12 cellular contexts compared by ENCODE assay signal in the genomic region with DNA sequence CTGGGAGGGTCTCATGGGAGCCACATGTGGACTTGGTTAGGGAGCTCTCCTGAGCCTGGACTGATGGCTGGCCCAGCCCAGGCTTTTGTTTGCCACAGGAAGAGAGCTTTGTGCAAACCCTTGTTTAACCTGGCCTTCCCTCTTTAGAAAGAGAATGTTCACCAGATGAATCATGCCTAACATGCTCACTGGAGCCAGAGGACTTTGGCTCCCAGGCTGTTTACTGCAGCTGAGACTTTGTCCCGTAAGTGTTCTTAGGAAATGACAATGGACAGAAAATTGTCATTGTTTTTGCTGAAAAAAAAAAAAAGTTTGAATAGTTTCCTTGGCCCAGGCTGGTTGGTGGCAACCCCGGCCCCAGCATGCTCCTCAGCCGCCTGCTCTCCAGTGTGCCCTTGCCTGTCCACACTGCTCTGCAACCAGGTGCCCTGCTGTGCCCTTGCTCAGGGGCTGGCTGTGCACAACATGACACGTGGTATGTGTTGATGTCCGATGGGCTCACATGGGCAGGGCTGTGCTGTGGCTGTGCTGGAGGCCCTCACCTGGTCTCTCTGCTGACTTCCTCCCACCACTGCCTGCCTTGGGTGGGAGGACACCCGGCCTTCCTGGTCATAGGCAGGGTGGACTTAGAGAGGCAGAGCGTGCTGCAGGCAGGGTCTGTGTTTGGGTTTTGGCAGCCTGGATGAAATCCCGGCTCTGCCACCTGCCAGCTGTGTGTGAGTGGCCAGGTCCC.
DNase-seq lines count a peak whose midpoint lies in the region; ATAC-seq and TF ChIP-seq lines count a peak whose summit lies in the region.
"Had no signal": no experiment of that assay in that cellular context is flagged by ENCODE, and none has a peak within 500 bp of the region (broad histone marks: within the 10 kb centered on the region; RNA-seq: fewer than 3 reads in every experiment).

No MANE protein-coding gene starts in this region.

- WGBS in smooth muscle cell (ENCODE audit: low lambda C conversion rate) = 81% methylated on average over 8 of the region's 8 CpGs

- no peaks in the 10 kb centered on the region for H3K27me3 ChIP-seq in smooth muscle cell (ENCODE audit: low read depth)
- H3K27me3 ChIP-seq: upper lobe of left lung had no signal

- no peaks in the 10 kb centered on the region for H3K4me1 ChIP-seq in smooth muscle cell (ENCODE audit: low read depth)

- H3K4me3 ChIP-seq in choroid plexus epithelial cell (ENCODE audit: low read depth, low read length) = no peak overlapping the region
- no peak overlapping the region for H3K4me3 ChIP-seq in smooth muscle cell
- H3K4me3 ChIP-seq: upper lobe of left lung had no signal

- H3K9me3 Mint-ChIP-seq in progenitor cell of endocrine pancreas (ENCODE audit: low read depth) = no peaks in the 10 kb centered on the region

- no peak for ATAC-seq in GM19452 (IDR thresholded peaks at IDR 0.05; ENCODE audit: unreplicated experiment)
- ATAC-seq: T-helper 17 cell had no signal

- H3K4me2 ChIP-seq in smooth muscle cell = peak overlapping the region; percentile 14

- H3F3A ChIP-seq in smooth muscle cell (ENCODE audit: low read depth) = no peaks in the 10 kb centered on the region

- H4K20me1 ChIP-seq in smooth muscle cell (ENCODE audit: low read depth) = no peaks in the 10 kb centered on the region

- H3K36me3 ChIP-seq in smooth muscle cell (ENCODE audit: low read depth) = no peaks in the 10 kb centered on the region
- H3K36me3 ChIP-seq: upper lobe of left lung had no signal

- H3K27ac ChIP-seq in smooth muscle cell (ENCODE audit: low read depth) = no peak overlapping the region

- peak; percentile 53 for DNase-seq in HT-29 (ENCODE audit: low spot score)
- DNase-seq in choroid plexus epithelial cell (ENCODE audit: low read depth) = peak; percentile 79
- DNase-seq in kidney glomerular epithelial cell (lab: John Stamatoyannopoulos, UW) = peak; percentile 33
- DNase-seq in smooth muscle cell (lab: John Stamatoyannopoulos, UW; ENCODE audit: unreplicated experiment) = no peak
- DNase-seq in amygdala (lab: John Stamatoyannopoulos, UW) = no peak
- no peak for DNase-seq in KG1 (lab: John Stamatoyannopoulos, UW)
- DNase-seq in progenitor cell of endocrine pancreas (ENCODE audit: low spot score, unreplicated experiment) = no peak
- DNase-seq: activated gamma-delta T cell treated with Interleukin-2 at 50 U/mL for 16 hours, hippocampal formation, T-helper 17 cell, upper lobe of left lung had no signal

- no peaks in the 10 kb centered on the region for H3K79me2 ChIP-seq in smooth muscle cell (ENCODE audit: low read depth)

- no peak overlapping the region for H3K4me3 Mint-ChIP-seq in progenitor cell of endocrine pancreas (ENCODE audit: low read depth)
- H3K4me3 Mint-ChIP-seq: T-helper 17 cell had no signal

- TF ChIP-seq CTCF in choroid plexus epithelial cell (conservative IDR thresholded peaks at IDR 0.05; ENCODE audit: low read depth, low read length) (no peak), smooth muscle cell (IDR thresholded peaks at IDR 0.05; ENCODE audit: borderline replicate concordance, insufficient read depth, poor library complexity, severe bottlenecking) (no peak), progenitor cell of endocrine pancreas (IDR thresholded peaks at IDR 0.05; ENCODE audit: unreplicated experiment) (no peak)

- peaks cover 12% of the 10 kb centered on the region for H3K27me3 Mint-ChIP-seq in progenitor cell of endocrine pancreas

- H3K27ac Mint-ChIP-seq in progenitor cell of endocrine pancreas = no peak overlapping the region
- H3K27ac Mint-ChIP-seq: T-helper 17 cell had no signal

- H3K9ac ChIP-seq in smooth muscle cell (ENCODE audit: low read depth) = no peak overlapping the region

- H3K36me3 Mint-ChIP-seq in progenitor cell of endocrine pancreas (ENCODE audit: insufficient read depth) = no peaks in the 10 kb centered on the region

- no peaks in the 10 kb centered on the region for H3K9me3 ChIP-seq in smooth muscle cell (replicated peaks; ENCODE audit: low read depth)
- H3K9me3 ChIP-seq: upper lobe of left lung had no signal

- H3K4me1 Mint-ChIP-seq in progenitor cell of endocrine pancreas (ENCODE audit: low read depth) = no peaks in the 10 kb centered on the region

- H2AFZ ChIP-seq in smooth muscle cell (ENCODE audit: low read depth) = no peak overlapping the region

Comparison
In these comparisons a context has a peak if more than half of its experiments do, and no peak if none do; other contexts are left out.
1. DNase-seq: peak in HT-29 (single experiment), choroid plexus epithelial cell (single experiment) and kidney glomerular epithelial cell (single experiment); none in smooth muscle cell (single experiment), amygdala (0 of 56), KG1 (single experiment) and progenitor cell of endocrine pancreas (single experiment).